13 cellular contexts compared by ENCODE assay signal in the genomic region with DNA sequence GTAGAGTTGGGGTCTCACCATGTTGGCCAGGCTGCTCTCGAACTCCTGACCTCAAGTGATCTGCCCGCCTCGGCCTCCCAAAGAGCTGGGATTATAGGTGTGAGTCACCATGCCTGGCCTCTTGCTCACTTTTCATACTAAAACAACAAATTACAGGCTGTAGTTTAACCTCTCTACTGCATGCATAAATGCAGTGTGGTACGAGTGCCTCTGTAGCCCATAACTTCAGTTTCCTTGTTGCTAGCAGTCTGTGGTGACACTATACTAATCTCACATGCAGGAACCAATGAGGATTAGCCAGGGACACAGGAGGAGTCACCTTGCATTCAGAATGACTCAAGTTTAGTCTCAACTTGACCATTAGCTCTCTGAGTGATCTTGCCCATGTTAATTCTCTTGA. TPM values are rescaled to one million over a fixed set of nuclear protein-coding genes. Genes with fewer than 3 reads are reported as not detected.
DNase-seq lines count a peak whose midpoint lies in the region; ATAC-seq, FAIRE-seq and TF ChIP-seq lines count a peak whose summit lies in the region.
"Had no signal": no experiment of that assay in that cellular context is flagged by ENCODE, and none has a peak within 500 bp of the region (broad histone marks: within the 10 kb centered on the region; RNA-seq: fewer than 3 reads in every experiment).

No MANE protein-coding gene starts in this region.

- H3K4me1 ChIP-seq in SJSA1 (replicated peaks) = peaks cover 55% of the 10 kb centered on the region
- H3K4me1 ChIP-seq in pancreas = peaks cover 16 to 29% (median 19%) of the 10 kb centered on the region in 3 donors

- H3K9me3 Mint-ChIP-seq in activated naive CD4-positive, alpha-beta T cell treated with anti-CD3 and anti-CD28 coated beads, Interleukin-2, amount 50 U/mL, for 72 hours = no peaks in the 10 kb centered on the region

- intact Hi-C loops in pancreas (cut with DNase I) = no loop called here

- TF ChIP-seq CTCF in pancreas (IDR thresholded peaks at IDR 0.05) = no peak

- peaks cover 0 to 5% of the 10 kb centered on the region in 2 donors for H3K36me3 Mint-ChIP-seq in activated naive CD4-positive, alpha-beta T cell treated with anti-CD3 and anti-CD28 coated beads, Interleukin-2, amount 50 U/mL, for 72 hours

- WGBS in pancreas, 2 donors = 86 to 89% methylated on average over 4 of the region's 4 CpGs

- DNase-seq in activated naive CD4-positive, alpha-beta T cell treated with anti-CD3 and anti-CD28 coated beads, Interleukin-2, amount 50 U/mL, for 72 hours (ENCODE audit: low spot score in 2 of 2) = no peak
- DNase-seq in activated naive CD4-positive, alpha-beta T cell (lab: John Stamatoyannopoulos, UW) = no peak
- DNase-seq in SJSA1 (ENCODE audit: low read depth in 1 of 2, low spot score in 2 of 2) = peak; percentile 61 to 68
- peak; percentile 55 for DNase-seq in fibroblast of peridontal ligament (ENCODE audit: extremely low read depth)
- DNase-seq in substantia nigra (lab: John Stamatoyannopoulos, UW) = no peak
- DNase-seq in NCI-H1436 treated with DMSO at 0.1 percent for 48 hours (lab: John Stamatoyannopoulos, UW) = no peak
- DNase-seq in SKM-1 treated with dmso at 0.1 percent for 144 hours (lab: John Stamatoyannopoulos, UW; ENCODE audit: unreplicated experiment) = no peak
- DNase-seq in pancreas = no peak
- DNase-seq: left ventricle myocardium superior, NCI-H2171 treated with DMSO at 0.1 percent for 48 hours had no signal

- H3K4me3 ChIP-seq in SJSA1 (no peak overlapping the region), pancreas (no peak overlapping the region)
- H3K4me3 ChIP-seq: suprapubic skin had no signal

- H3K27ac Mint-ChIP-seq in activated naive CD4-positive, alpha-beta T cell treated with anti-CD3 and anti-CD28 coated beads, Interleukin-2, amount 50 U/mL, for 72 hours = peak overlapping the region; percentile 58 to 75
- H3K27ac Mint-ChIP-seq: progenitor cell of endocrine pancreas had no signal

- H3K27me3 ChIP-seq in SJSA1 (replicated peaks) (no peaks in the 10 kb centered on the region), pancreas (no peaks in the 10 kb centered on the region)
- H3K27me3 ChIP-seq: suprapubic skin had no signal

- peak; percentile 49 to 85 for ATAC-seq in activated naive CD4-positive, alpha-beta T cell treated with anti-CD3 and anti-CD28 coated beads, Interleukin-2, amount 50 U/mL, for 72 hours
- no peak for ATAC-seq in pancreas
- ATAC-seq: left ventricle myocardium superior had no signal

- H3K36me3 ChIP-seq in SJSA1 (no peaks in the 10 kb centered on the region), pancreas (no peaks in the 10 kb centered on the region)

- no peak for FAIRE-seq in pancreas (lab: Jason Lieb, UNC)

- H3K27ac ChIP-seq in SJSA1 (peak overlapping the region; percentile 69), substantia nigra (ENCODE audit: low read depth, low read length, poor library complexity, severe bottlenecking) (peak overlapping the region; percentile 92), pancreas (no peak overlapping the region)
- H3K27ac ChIP-seq: KMS-11, suprapubic skin had no signal

- H3K9me3 ChIP-seq in SJSA1 (replicated peaks) = no peaks in the 10 kb centered on the region
- no peaks in the 10 kb centered on the region for H3K9me3 ChIP-seq in pancreas
- H3K9me3 ChIP-seq: suprapubic skin had no signal

RNA-seq across cellular contexts. Expression of a gene that starts 20.1 kb away (rescaled TPM):
- total RNA-seq in activated naive CD4-positive, alpha-beta T cell treated with anti-CD3 and anti-CD28 coated beads, Interleukin-2, amount 50 U/mL, for 72 hours = 10 to 100 TPM; 32.5 to 56.4 TPM
- total RNA-seq in SJSA1 (2014; rRNA removed; shearing (Covaris generic)) = 48.5 and 49.3 TPM in 2 replicates
- total RNA-seq in pancreas = 10 to 100 TPM; 12.8 to 22.0 (median 18.5) TPM
- 10 to 100 TPM; 18.9 to 29.6 TPM for polyA plus RNA-seq in pancreas

RNA-seq across cellular contexts. Expression of a gene that starts 21.9 kb away (rescaled TPM):
- total RNA-seq in activated naive CD4-positive, alpha-beta T cell treated with anti-CD3 and anti-CD28 coated beads, Interleukin-2, amount 50 U/mL, for 72 hours = 10 to 100 TPM; 30.5 to 42.8 TPM
- 9.5 and 14.5 TPM in 2 replicates for total RNA-seq in SJSA1 (2014; rRNA removed; shearing (Covaris generic))
- 10 to 100 TPM; 21.9 to 40.0 (median 24.3) TPM for total RNA-seq in pancreas
- polyA plus RNA-seq in pancreas = 10 to 100 TPM; 74.9 to 84.7 TPM

RNA-seq across cellular contexts. Expression of a gene that starts 42.3 kb away (rescaled TPM):
- total RNA-seq in activated naive CD4-positive, alpha-beta T cell treated with anti-CD3 and anti-CD28 coated beads, Interleukin-2, amount 50 U/mL, for 72 hours = 10 to 100 TPM; 27.5 to 32.9 TPM
- total RNA-seq in SJSA1 (2014; rRNA removed; shearing (Covaris generic)) = 5.1 and 7.9 TPM in 2 replicates
- total RNA-seq in pancreas = 10 to 100 TPM; 16.3 to 20.1 (median 18.9) TPM
- polyA plus RNA-seq in pancreas = 10 to 100 TPM; 13.6 to 24.4 TPM

RNA-seq across cellular contexts. Expression of a gene that starts 59.8 kb away (rescaled TPM):
- under 1 TPM; 0.05 to 0.19 TPM for total RNA-seq in activated naive CD4-positive, alpha-beta T cell treated with anti-CD3 and anti-CD28 coated beads, Interleukin-2, amount 50 U/mL, for 72 hours
- not detected in 2 replicates for total RNA-seq in SJSA1 (2014; rRNA removed; shearing (Covaris generic))
- under 1 TPM; 0.28 to 0.47 (median 0.34) TPM for total RNA-seq in pancreas
- polyA plus RNA-seq in pancreas = under 1 TPM; 0.30 to 0.31 TPM

Comparison
In these comparisons a context has a peak if more than half of its experiments do, and no peak if none do; other contexts are left out.
1. ATAC-seq: peak in activated naive CD4-positive, alpha-beta T cell treated with anti-CD3 and anti-CD28 coated beads, Interleukin-2, amount 50 U/mL, for 72 hours (2 of 2); none in pancreas (0 of 4).
2. DNase-seq: peak in SJSA1 (2 of 2) and fibroblast of peridontal ligament (single experiment); none in activated naive CD4-positive, alpha-beta T cell treated with anti-CD3 and anti-CD28 coated beads, Interleukin-2, amount 50 U/mL, for 72 hours (0 of 2), activated naive CD4-positive, alpha-beta T cell (0 of 4), substantia nigra (0 of 49), NCI-H1436 treated with DMSO at 0.1 percent for 48 hours (single experiment), SKM-1 treated with dmso at 0.1 percent for 144 hours (single experiment) and pancreas (0 of 6).
3. H3K27ac ChIP-seq: peak in SJSA1 (single experiment) and substantia nigra (single experiment); none in pancreas (0 of 4).